ENCODE assay signal across 19 cellular contexts in genomic region chr19:359653-359925, GRCh38. TPM values are rescaled to one million over a fixed set of nuclear protein-coding genes. Genes with fewer than 3 reads are reported as not detected.
"Had no signal": no experiment of that assay in that cellular context is flagged by ENCODE, and none has a peak within 500 bp of the region (broad histone marks: within the 10 kb centered on the region; RNA-seq: fewer than 3 reads in every experiment).

No MANE protein-coding gene starts in this region.

- H3K27me3 ChIP-seq: neutrophil, thyroid gland, vagina had no signal

- H2AFZ ChIP-seq: parathyroid adenoma had no signal

- DNase-seq: effector CD4-positive, alpha-beta T cell; gastrocnemius medialis; left ventricle myocardium superior; lower lobe of right lung; right cardiac atrium; stimulated activated CD4-positive, alpha-beta T cell treated with anti-CD3 and anti-CD28 coated beads, Interleukin-2, amount 100 ng/mL, for 24 hours; stimulated activated CD4-positive, alpha-beta T cell treated with anti-CD3 and anti-CD28 coated beads, Interleukin-4, amount 100 ng/mL, for 24 hours; stimulated activated naive CD4-positive, alpha-beta T cell treated with Interleukin-2 at 50 U/mL for 16 hours; stomach; thyroid gland had no signal

- H3K4me3 ChIP-seq: dorsolateral prefrontal cortex, gastrocnemius medialis, lower lobe of right lung, prostate gland, sigmoid colon, stomach, thyroid gland, vagina had no signal

- H3K4me1 ChIP-seq: gastrocnemius medialis, lower lobe of right lung, parathyroid adenoma, prostate gland, sigmoid colon, stomach, thyroid gland, vagina had no signal

- ATAC-seq: gastrocnemius medialis; left ventricle myocardium superior; lower lobe of right lung; natural killer cell; right cardiac atrium; stimulated activated effector memory CD8-positive, alpha-beta T cell treated with anti-CD3 and anti-CD28 coated beads, Interleukin-12 subunit alpha, Interleukin-12 subunit beta, amount 100 ng/mL, for 72 hours had no signal

- H3K27ac ChIP-seq: dorsolateral prefrontal cortex, gastrocnemius medialis, lower lobe of right lung, neutrophil, parathyroid adenoma, prostate gland, sigmoid colon, stomach, thyroid gland, vagina had no signal

- H3K9me3 ChIP-seq: neutrophil, prostate gland, thyroid gland, vagina had no signal

- H3K36me3 ChIP-seq: gastrocnemius medialis, lower lobe of right lung, neutrophil, prostate gland, sigmoid colon, stomach, thyroid gland, vagina had no signal

- H3K79me2 ChIP-seq: parathyroid adenoma had no signal

RNA-seq across cellular contexts. Expression of gene C2CD4C, which starts 49.4 kb away (rescaled TPM):
- total RNA-seq: fibroblast of villous mesenchyme, natural killer cell had no signal
